ENCODE assay signal across 1 cellular context in genomic region chr4:64733-65132, GRCh38. TPM values are rescaled to one million over a fixed set of nuclear protein-coding genes. Genes with fewer than 3 reads are reported as not detected.
"Had no signal": no experiment of that assay in that cellular context is flagged by ENCODE, and none has a peak within 500 bp of the region (broad histone marks: within the 10 kb centered on the region; RNA-seq: fewer than 3 reads in every experiment).

No MANE protein-coding gene starts in this region.

RNA-seq across cellular contexts. Expression of gene ZNF595, which starts 11.6 kb away (rescaled TPM):
- total RNA-seq: HepG2 had no signal

RNA-seq across cellular contexts. Expression of gene ZNF718, which starts 59.6 kb away (rescaled TPM):
- total RNA-seq: HepG2 had no signal
- polyA plus RNA-seq: HepG2 had no signal
